In the genomic region with DNA sequence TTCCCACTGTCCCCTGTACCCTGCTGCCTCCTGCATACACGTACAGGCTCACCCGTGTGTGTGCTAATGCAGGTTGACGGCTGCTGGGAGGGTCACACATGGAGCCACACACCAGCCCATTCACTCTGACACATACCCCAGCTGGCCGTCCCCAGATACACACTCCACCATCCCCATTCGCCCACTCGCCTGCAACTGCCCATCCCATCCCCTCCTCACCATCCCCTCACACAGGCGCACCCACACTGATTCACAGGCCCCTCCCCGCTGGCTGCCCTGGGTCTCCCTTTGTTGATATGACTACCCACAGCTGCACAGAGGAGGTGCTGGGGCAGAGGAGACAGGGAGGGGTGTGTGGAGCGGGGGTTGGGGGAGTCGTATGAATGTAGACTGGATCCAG, we compare ENCODE assay signal across 26 cellular contexts. TPM values are rescaled to one million over a fixed set of nuclear protein-coding genes. Genes with fewer than 3 reads are reported as not detected.
DNase-seq lines count a peak whose midpoint lies in the region; ATAC-seq, FAIRE-seq and TF ChIP-seq lines count a peak whose summit lies in the region.
"Had no signal": no experiment of that assay in that cellular context is flagged by ENCODE, and none has a peak within 500 bp of the region (broad histone marks: within the 10 kb centered on the region; RNA-seq: fewer than 3 reads in every experiment).

No MANE protein-coding gene starts in this region.

- H3K27ac ChIP-seq in H1 (ENCODE audit: low read depth, low read length) (no peak overlapping the region), neural progenitor cell (no peak overlapping the region), tibial artery (no peak overlapping the region)
- H3K27ac ChIP-seq: 22Rv1, GM23248 had no signal

- H3K14ac ChIP-seq in H1 (ENCODE audit: insufficient read length), result no peak overlapping the region

- H4K91ac ChIP-seq in H1 (replicated peaks; ENCODE audit: insufficient read length, low read length), result peak overlapping the region; percentile 40

- H3K79me2 ChIP-seq in H1 (ENCODE audit: control insufficient read depth in 1 of 2, insufficient read depth in 2 of 2, low read length in 2 of 2) (no peaks in the 10 kb centered on the region), neural progenitor cell (ENCODE audit: low read depth) (no peaks in the 10 kb centered on the region)

- H3K27me3 ChIP-seq in H1 (replicated peaks in 1 of 4; ENCODE audit: control insufficient read depth in 3 of 4, extremely low read depth in 1 of 4, insufficient read depth in 3 of 4, low read length in 3 of 4) (no peaks in the 10 kb centered on the region), neural progenitor cell (no peaks in the 10 kb centered on the region), tibial artery (no peaks in the 10 kb centered on the region)

- no peak overlapping the region for H2BK120ac ChIP-seq in H1 (replicated peaks; ENCODE audit: low read depth, low read length)

- H3K79me1 ChIP-seq in H1 (ENCODE audit: low read depth, low read length), result no peaks in the 10 kb centered on the region

- DNase-seq in NCI-H2227 (lab: John Stamatoyannopoulos, UW; ENCODE audit: unreplicated experiment) (peak; percentile 29), NCI-H2227 treated with DMSO at 0.1 percent for 48 hours (lab: John Stamatoyannopoulos, UW) (no peak), H1 (ENCODE audit: low read depth in 1 of 2, low spot score in 2 of 2) (no peak), neural progenitor cell (ENCODE audit: low spot score) (peak; percentile 60), tibial artery (no peak), urothelium cell line (ENCODE audit: low spot score) (no peak)
- no peak for DNase-seq in stimulated activated naive B cell treated with anti-CD40 and anti-IgM and Interleukin-4, amounts not matched to agents 10 μg/mL and 1 μg/mL and 100 μg/mL, for 72 hours
- no peak for DNase-seq in activated T-cell treated with anti-CD3 and anti-CD28 coated beads, Interleukin-2, amount 50 U/mL, for 24 hours
- DNase-seq: ACHN; C1 segment of cervical spinal cord; CD8-positive, alpha-beta T cell; DND-41; GM23248; Karpas-422; MV-4-11; NCI-H1417; NCI-H1694 treated with DMSO at 0.1 percent for 48 hours; NCI-H2081 treated with DMSO at 0.1 percent for 48 hours; NCI-H2171 treated with DMSO at 0.1 percent for 48 hours; NCI-H446 treated with DMSO at 0.1 percent for 48 hours; NCI-H526 treated with DMSO at 0.1 percent for 48 hours had no signal

- H3K4me3 ChIP-seq in H1 (ENCODE audit: extremely low read depth in 1 of 4, insufficient read depth in 2 of 4, low read depth in 3 of 4, low read length in 4 of 4), result no peak overlapping the region
- no peak overlapping the region for H3K4me3 ChIP-seq in neural progenitor cell
- H3K4me3 ChIP-seq in tibial artery, result no peak overlapping the region
- H3K4me3 ChIP-seq: GM23248, HAP-1 had no signal

- H2BK15ac ChIP-seq in H1 (ENCODE audit: low read length), result no peak overlapping the region

- H2AFZ ChIP-seq in H1 (ENCODE audit: low read length) (no peak overlapping the region), neural progenitor cell (replicated peaks) (no peak overlapping the region)
- H2AFZ ChIP-seq: GM23248 had no signal

- peaks cover 6% of the 10 kb centered on the region for H3K9me3 Mint-ChIP-seq in neural progenitor cell
- H3K9me3 Mint-ChIP-seq in stimulated activated naive B cell treated with anti-CD40 and anti-IgM and Interleukin-4, amounts not matched to agents 10 μg/mL and 1 μg/mL and 100 μg/mL, for 72 hours, result no peaks in the 10 kb centered on the region
- no peaks in the 10 kb centered on the region for H3K9me3 Mint-ChIP-seq in activated T-cell treated with anti-CD3 and anti-CD28 coated beads, Interleukin-2, amount 50 U/mL, for 24 hours
- H3K9me3 Mint-ChIP-seq: CD8-positive, alpha-beta T cell had no signal

- H3K18ac ChIP-seq in H1 (ENCODE audit: extremely low read depth, low read length), result no peak overlapping the region

- H4K8ac ChIP-seq in H1 (ENCODE audit: extremely low read depth, insufficient read depth, low read length), result no peak overlapping the region

- peak overlapping the region; percentile 94 for H3K27ac Mint-ChIP-seq in neural progenitor cell
- peak overlapping the region; percentile 67 for H3K27ac Mint-ChIP-seq in stimulated activated naive B cell treated with anti-CD40 and anti-IgM and Interleukin-4, amounts not matched to agents 10 μg/mL and 1 μg/mL and 100 μg/mL, for 72 hours
- no peak overlapping the region for H3K27ac Mint-ChIP-seq in activated T-cell treated with anti-CD3 and anti-CD28 coated beads, Interleukin-2, amount 50 U/mL, for 24 hours
- H3K27ac Mint-ChIP-seq: CD8-positive, alpha-beta T cell had no signal

- H2AK5ac ChIP-seq in H1 (ENCODE audit: low read depth, low read length), result no peak overlapping the region

- H3K4me2 ChIP-seq in H1 (ENCODE audit: insufficient read depth in 1 of 2, low read depth in 2 of 2, low read length in 2 of 2) (no peak overlapping the region), neural progenitor cell (no peak overlapping the region)

- H3K56ac ChIP-seq in H1 (replicated peaks; ENCODE audit: insufficient read length, low read depth, low read length), result no peak overlapping the region

- POLR2A ChIA-PET in H1 (lab: Charles Lee; ENCODE audit: partially characterized antibody), result interaction anchor here (1.1 to 1.7 kb wide), 2 partner anchors 10 to 15 kb away, joined by 3 to 5 read pairs; no protein-coding TSS in a partner anchor

- TF ChIP-seq RAD21 in H1 (IDR thresholded peaks at IDR 0.05 in 1 of 2, conservative IDR thresholded peaks at IDR 0.05 in 1 of 2; ENCODE audit: low read depth in 2 of 2, low read length in 2 of 2), result no peak

- H3K36me3 ChIP-seq in H1 (ENCODE audit: control insufficient read depth in 2 of 4, insufficient read depth in 4 of 4, low read length in 3 of 4), result no peaks in the 10 kb centered on the region
- H3K36me3 ChIP-seq in neural progenitor cell, result no peaks in the 10 kb centered on the region
- no peaks in the 10 kb centered on the region for H3K36me3 ChIP-seq in tibial artery
- H3K36me3 ChIP-seq: HAP-1 had no signal

- H4K20me1 ChIP-seq in H1 (replicated peaks in 1 of 2; ENCODE audit: control insufficient read depth in 1 of 2, insufficient read depth in 2 of 2, low read length in 2 of 2) (no peaks in the 10 kb centered on the region), neural progenitor cell (ENCODE audit: low read depth) (no peaks in the 10 kb centered on the region)

- CTCF ChIA-PET in H1 (lab: Charles Lee; ENCODE audit: partially characterized antibody), result interaction anchor here (1.2 to 1.6 kb wide), 3 partner anchors 14 to 312 kb away, joined by 3 to 5 read pairs (median 4); no protein-coding TSS in a partner anchor

- no peak overlapping the region for H3K4ac ChIP-seq in H1 (replicated peaks; ENCODE audit: insufficient read length, low read depth, low read length)

- peaks cover 71% of the 10 kb centered on the region for H3K4me1 Mint-ChIP-seq in neural progenitor cell
- H3K4me1 Mint-ChIP-seq in stimulated activated naive B cell treated with anti-CD40 and anti-IgM and Interleukin-4, amounts not matched to agents 10 μg/mL and 1 μg/mL and 100 μg/mL, for 72 hours, result peaks cover 0 to 2% of the 10 kb centered on the region in 2 donors
- H3K4me1 Mint-ChIP-seq in activated T-cell treated with anti-CD3 and anti-CD28 coated beads, Interleukin-2, amount 50 U/mL, for 24 hours (ENCODE audit: low read depth), result no peaks in the 10 kb centered on the region

- H3K4me1 ChIP-seq in H1 (replicated peaks in 1 of 4; ENCODE audit: control insufficient read depth in 3 of 4, insufficient read depth in 4 of 4, low read length in 3 of 4) (peaks cover 5 to 36% (median 17%) of the 10 kb centered on the region in 4 experiments), neural progenitor cell (peaks cover 47% of the 10 kb centered on the region), tibial artery (peaks cover 0 to 14% (median 8%) of the 10 kb centered on the region in 4 donors)

- H3F3A ChIP-seq in neural progenitor cell (ENCODE audit: low read depth), result peaks cover 43% of the 10 kb centered on the region

- intact Hi-C loops in tibial artery (cut with DNase I; ENCODE audit: low total_unique reads), result no loop called here

- no peaks in the 10 kb centered on the region for H3K9me3 ChIP-seq in H1 (ENCODE audit: insufficient read depth in 2 of 2, low read depth in 1 of 2, low read length in 1 of 2)
- H3K9me3 ChIP-seq in neural progenitor cell (ENCODE audit: low read depth), result no peaks in the 10 kb centered on the region
- no peaks in the 10 kb centered on the region for H3K9me3 ChIP-seq in tibial artery
- H3K9me3 ChIP-seq: HAP-1 had no signal

- H2BK12ac ChIP-seq in H1 (ENCODE audit: low read depth, low read length), result 0 out of 2 replicates have a peak overlapping the region, but pooled peaks have one; percentile 27

- FAIRE-seq in H1 (lab: Jason Lieb, UNC) (no peak), urothelium cell line (lab: Jason Lieb, UNC) (no peak)
- FAIRE-seq: G401.6, GM12892 had no signal

- TF ChIP-seq CTCF in H1 (IDR thresholded peaks at IDR 0.05; ENCODE audit: control extremely low read depth in 1 of 3, insufficient read depth in 1 of 3, low read depth in 1 of 3, low read length in 3 of 3) (no peak), neural progenitor cell (IDR thresholded peaks at IDR 0.05) (no peak), tibial artery (IDR thresholded peaks at IDR 0.05) (no peak)

- H3K36me3 Mint-ChIP-seq in neural progenitor cell, result no peaks in the 10 kb centered on the region
- no peaks in the 10 kb centered on the region for H3K36me3 Mint-ChIP-seq in stimulated activated naive B cell treated with anti-CD40 and anti-IgM and Interleukin-4, amounts not matched to agents 10 μg/mL and 1 μg/mL and 100 μg/mL, for 72 hours
- H3K36me3 Mint-ChIP-seq in activated T-cell treated with anti-CD3 and anti-CD28 coated beads, Interleukin-2, amount 50 U/mL, for 24 hours (ENCODE audit: low read depth), result no peaks in the 10 kb centered on the region
- H3K36me3 Mint-ChIP-seq: CD8-positive, alpha-beta T cell had no signal

- H2BK5ac ChIP-seq in H1 (ENCODE audit: low read depth, low read length), result no peak overlapping the region

- no peak overlapping the region for H4K5ac ChIP-seq in H1 (ENCODE audit: insufficient read length, low read depth, low read length)

- no peak overlapping the region for H3K23ac ChIP-seq in H1 (ENCODE audit: insufficient read length)

- no peak for TF ChIP-seq EP300 in H1 (IDR thresholded peaks at IDR 0.05; ENCODE audit: borderline replicate concordance in 1 of 2, low read depth in 2 of 2, low read length in 2 of 2)

- no peak overlapping the region for H2BK20ac ChIP-seq in H1 (ENCODE audit: low read length)

- peaks cover 12% of the 10 kb centered on the region for H3K27me3 Mint-ChIP-seq in neural progenitor cell (ENCODE audit: insufficient read depth, low read depth)
- peaks cover 22 to 35% of the 10 kb centered on the region in 2 donors for H3K27me3 Mint-ChIP-seq in stimulated activated naive B cell treated with anti-CD40 and anti-IgM and Interleukin-4, amounts not matched to agents 10 μg/mL and 1 μg/mL and 100 μg/mL, for 72 hours
- H3K27me3 Mint-ChIP-seq in activated T-cell treated with anti-CD3 and anti-CD28 coated beads, Interleukin-2, amount 50 U/mL, for 24 hours, result peaks cover 54% of the 10 kb centered on the region

- TF ChIP-seq POLR2A in H1 (IDR thresholded peaks at IDR 0.05; ENCODE audit: control extremely low read depth in 1 of 2, low read depth in 2 of 2, low read length in 2 of 2), result no peak

- 93% methylated on average over 3 of the region's 10 CpGs; no CpG with 5 or more reads in 1 of the 2 experiments for WGBS in H1 (ENCODE audit: extremely low coverage in 1 of 2, insufficient coverage in 1 of 2, insufficient read length in 1 of 2, insufficient replicate concordance in 2 of 2, low coverage in 1 of 2, low lambda C conversion rate in 2 of 2, missing lambda C conversion rate in 1 of 2), 2 experiments

- peak overlapping the region; percentile 25 for H3K4me3 Mint-ChIP-seq in neural progenitor cell
- H3K4me3 Mint-ChIP-seq in stimulated activated naive B cell treated with anti-CD40 and anti-IgM and Interleukin-4, amounts not matched to agents 10 μg/mL and 1 μg/mL and 100 μg/mL, for 72 hours, result no peak overlapping the region
- H3K4me3 Mint-ChIP-seq in activated T-cell treated with anti-CD3 and anti-CD28 coated beads, Interleukin-2, amount 50 U/mL, for 24 hours, result no peak overlapping the region
- H3K4me3 Mint-ChIP-seq: CD8-positive, alpha-beta T cell had no signal

- H3K23me2 ChIP-seq in H1 (ENCODE audit: low read depth, low read length), result no peaks in the 10 kb centered on the region; the same call in 1 of the 2 replicates

- no peak for ATAC-seq in stimulated activated naive B cell treated with anti-CD40 and anti-IgM and Interleukin-4, amounts not matched to agents 10 μg/mL and 1 μg/mL and 100 μg/mL, for 72 hours (replicated peaks)
- ATAC-seq: CD8-positive, alpha-beta T cell; Right ventricle myocardium inferior had no signal

- H3K9ac ChIP-seq in H1 (replicated peaks in 1 of 4; ENCODE audit: extremely low read depth in 1 of 4, low read depth in 3 of 4, low read length in 3 of 4) (no peak overlapping the region), neural progenitor cell (no peak overlapping the region)
- H3K9ac ChIP-seq: GM23248 had no signal

RNA-seq across cellular contexts. Expression of a gene that starts 25.7 kb away (rescaled TPM):
- total RNA-seq in H1 (2021; fragmentation: NEBNext Ultra II Directional; extraction: Animal tissue kit (Norgen Biotek cat#: 25700)), result 34.9 and 37.0 TPM in 2 replicates
- polyA plus RNA-seq in H1 (2011; rRNA removed), result 25.7 and 26.8 TPM in 2 replicates
- polyA plus RNA-seq in H1 (2011; cell fraction: cytosol; rRNA removed), result 33.0 TPM
- 28.4 TPM for polyA plus RNA-seq in H1 (2011; cell fraction: nucleus; rRNA removed)
- 39.6 to 41.5 TPM (median 40.5 TPM) in 4 replicates for polyA plus RNA-seq in H1 (2012, experiment 1 of 2)
- polyA plus RNA-seq in H1 (2012, experiment 2 of 2), result 18.2 TPM
- polyA plus RNA-seq in H1 (2013, experiment 1 of 2), result 39.3 TPM
- polyA plus RNA-seq in H1 (2013, experiment 2 of 2), result 40.0 TPM
- polyA minus RNA-seq in H1 (2011; rRNA and poly(A)+ RNA removed), result 34.9 and 41.8 TPM in 2 replicates
- 12.9 TPM for polyA minus RNA-seq in H1 (2011; cell fraction: cytosol; rRNA and poly(A)+ RNA removed)
- 9.8 TPM for polyA minus RNA-seq in H1 (2011; cell fraction: nucleus; rRNA and poly(A)+ RNA removed)
- 53.6 and 62.1 TPM in 2 replicates for total RNA-seq in neural progenitor cell (ENCODE audit: low replicate concordance)

Comparison
In these comparisons a context has a peak if more than half of its experiments do, and no peak if none do; other contexts are left out.
1. DNase-seq: peak in NCI-H2227 (single experiment) and neural progenitor cell (single experiment); none in NCI-H2227 treated with DMSO at 0.1 percent for 48 hours (single experiment), H1 (0 of 2), stimulated activated naive B cell treated with anti-CD40 and anti-IgM and Interleukin-4, amounts not matched to agents 10 μg/mL and 1 μg/mL and 100 μg/mL, for 72 hours (single experiment), tibial artery (0 of 2), urothelium cell line (single experiment) and activated T-cell treated with anti-CD3 and anti-CD28 coated beads, Interleukin-2, amount 50 U/mL, for 24 hours (single experiment).